ENCODE assay signal across 11 cellular contexts in the genomic region with DNA sequence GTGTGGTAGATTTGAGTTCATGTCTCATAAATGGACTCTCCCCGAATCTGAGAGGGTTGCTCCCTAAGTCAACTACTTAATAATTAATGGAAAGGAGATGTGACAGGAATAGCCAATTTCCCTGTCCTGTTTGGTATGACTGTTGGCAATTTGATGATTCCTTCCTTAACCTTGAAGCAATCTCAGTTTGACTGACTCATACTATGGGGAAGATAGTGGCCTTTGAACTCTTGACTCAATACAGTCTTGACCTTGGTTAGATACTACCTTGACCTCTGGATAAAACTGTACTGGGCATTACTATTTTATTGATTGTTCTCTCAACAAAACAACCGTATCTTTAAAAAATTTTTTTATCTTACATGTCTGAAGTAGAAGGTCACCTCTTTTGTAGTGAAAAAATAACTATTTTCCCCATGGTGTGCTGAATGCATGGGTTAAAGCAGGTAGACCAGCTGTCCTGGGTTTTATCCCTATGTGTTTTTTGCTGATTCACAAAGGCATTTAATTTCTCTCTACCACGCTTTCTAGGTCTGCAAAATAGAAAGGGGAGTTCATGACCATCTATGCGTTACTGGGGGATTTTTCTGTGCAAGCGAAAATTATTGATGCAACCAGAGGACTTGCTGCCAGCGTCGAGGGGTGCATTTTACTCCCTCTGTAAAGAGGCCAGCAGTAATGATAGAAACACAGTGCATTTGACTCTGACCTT.
DNase-seq lines count a peak whose midpoint lies in the region; ATAC-seq and TF ChIP-seq lines count a peak whose summit lies in the region.
"Had no signal": no experiment of that assay in that cellular context is flagged by ENCODE, and none has a peak within 500 bp of the region (broad histone marks: within the 10 kb centered on the region; RNA-seq: fewer than 3 reads in every experiment).

No MANE protein-coding gene starts in this region.

- H3K27me3 Mint-ChIP-seq in dendritic cell treated with granulocyte-macrophage colony-stimulating factor and Interleukin-4, amounts not matched to agents 40 ng/mL and 50 ng/mL, for 4 days, result no peaks in the 10 kb centered on the region
- no peaks in the 10 kb centered on the region for H3K27me3 Mint-ChIP-seq in natural killer cell (ENCODE audit: low read depth in 2 of 2)

- TF ChIP-seq EP300 in sigmoid colon (IDR thresholded peaks at IDR 0.05), result no peak

- peak overlapping the region; percentile 84 for H3K27ac Mint-ChIP-seq in dendritic cell treated with granulocyte-macrophage colony-stimulating factor and Interleukin-4, amounts not matched to agents 40 ng/mL and 50 ng/mL, for 4 days
- peak overlapping the region in 1 of 2 donors; percentile 36 for H3K27ac Mint-ChIP-seq in natural killer cell

- TF ChIP-seq POLR2A in sigmoid colon (IDR thresholded peaks at IDR 0.05), result no peak
- TF ChIP-seq POLR2A in vagina (IDR thresholded peaks at IDR 0.05), result no peak

- TF ChIP-seq CTCF in GM12865 (IDR thresholded peaks at IDR 0.05; ENCODE audit: insufficient read depth, low read depth, low read length, missing control alignments), result no peak
- TF ChIP-seq CTCF in HL-60 (IDR thresholded peaks at IDR 0.05; ENCODE audit: insufficient read depth, low read length), result no peak
- no peak for TF ChIP-seq CTCF in sigmoid colon (IDR thresholded peaks at IDR 0.05)
- no peak for TF ChIP-seq CTCF in natural killer cell (IDR thresholded peaks at IDR 0.05)
- no peak for TF ChIP-seq CTCF in vagina (IDR thresholded peaks at IDR 0.05)

- 33 to 61% methylated on average over 7 of the region's 7 CpGs for WGBS in sigmoid colon, 2 donors

- H3K27me3 ChIP-seq in HL-60 (ENCODE audit: insufficient read depth, poor library complexity, severe bottlenecking) (no peaks in the 10 kb centered on the region), sigmoid colon (no peaks in the 10 kb centered on the region), vagina (no peaks in the 10 kb centered on the region)

- no peak for ATAC-seq in HG03139 (IDR thresholded peaks at IDR 0.05; ENCODE audit: unreplicated experiment)
- no peak for ATAC-seq in natural killer cell

- H3K4me3 Mint-ChIP-seq in dendritic cell treated with granulocyte-macrophage colony-stimulating factor and Interleukin-4, amounts not matched to agents 40 ng/mL and 50 ng/mL, for 4 days, result no peak overlapping the region
- no peak overlapping the region for H3K4me3 Mint-ChIP-seq in natural killer cell

- intact Hi-C loops in dendritic cell treated with granulocyte-macrophage colony-stimulating factor and Interleukin-4, amounts not matched to agents 40 ng/mL and 50 ng/mL, for 4 days (cut with micrococcal nuclease), result no loop called here
- intact Hi-C loops in sigmoid colon (cut with DNase I), result loop anchor here (10.0 kb wide), 1 partner anchor 305 kb away; no protein-coding TSS in a partner anchor
- intact Hi-C loops in natural killer cell (cut with micrococcal nuclease), result no loop called here
- intact Hi-C loops in vagina (cut with DNase I), result no loop called here

- H3K27ac ChIP-seq in HL-60 (replicated peaks) (peak overlapping the region; percentile 48), sigmoid colon (peak overlapping the region in 3 of 4 donors; percentile 42 to 73 (median 70)), vagina (no peak overlapping the region)

- peaks cover 81% of the 10 kb centered on the region for H3K36me3 Mint-ChIP-seq in dendritic cell treated with granulocyte-macrophage colony-stimulating factor and Interleukin-4, amounts not matched to agents 40 ng/mL and 50 ng/mL, for 4 days (ENCODE audit: low read depth)
- H3K36me3 Mint-ChIP-seq in natural killer cell, result no peaks in the 10 kb centered on the region

- peaks cover 0 to 80% (median 64%) of the 10 kb centered on the region in 4 donors for H3K4me1 ChIP-seq in sigmoid colon
- peaks cover 43% of the 10 kb centered on the region for H3K4me1 ChIP-seq in vagina

- H3K4me3 ChIP-seq in GM12865 (ENCODE audit: low read depth, low read length) (no peak overlapping the region), HL-60 (replicated peaks; ENCODE audit: insufficient read depth, low read length) (no peak overlapping the region), sigmoid colon (no peak overlapping the region), vagina (no peak overlapping the region)

- no peaks in the 10 kb centered on the region for H3K9me3 Mint-ChIP-seq in dendritic cell treated with granulocyte-macrophage colony-stimulating factor and Interleukin-4, amounts not matched to agents 40 ng/mL and 50 ng/mL, for 4 days
- H3K9me3 Mint-ChIP-seq in natural killer cell, result peaks cover 0 to 3% of the 10 kb centered on the region in 2 donors

- no peaks in the 10 kb centered on the region for H3K9me3 ChIP-seq in sigmoid colon
- no peaks in the 10 kb centered on the region for H3K9me3 ChIP-seq in vagina

- DNase-seq in GM12865 (ENCODE audit: low read depth) (peak; percentile 85), HL-60 (ENCODE audit: low read depth in 1 of 2, low spot score in 1 of 2) (no peak), sigmoid colon (no peak), pons (ENCODE audit: low spot score) (no peak), natural killer cell (no peak), vagina (ENCODE audit: extremely low spot score in 2 of 2) (no peak)
- DNase-seq: anterior cingulate cortex, foreskin melanocyte, NCI-H524 had no signal

- H3K36me3 ChIP-seq in sigmoid colon (no peaks in the 10 kb centered on the region), vagina (no peaks in the 10 kb centered on the region)

- H3K4me1 Mint-ChIP-seq in dendritic cell treated with granulocyte-macrophage colony-stimulating factor and Interleukin-4, amounts not matched to agents 40 ng/mL and 50 ng/mL, for 4 days (ENCODE audit: low read depth), result peaks cover 90% of the 10 kb centered on the region
- peaks cover 57 to 73% of the 10 kb centered on the region in 2 donors for H3K4me1 Mint-ChIP-seq in natural killer cell
